Comparison of ENCODE assay signal across 27 cellular contexts in genomic region chr11:132228756-132229325, GRCh38.
DNase-seq lines count a peak whose midpoint lies in the region; ATAC-seq and TF ChIP-seq lines count a peak whose summit lies in the region.
"Had no signal": no experiment of that assay in that cellular context is flagged by ENCODE, and none has a peak within 500 bp of the region (broad histone marks: within the 10 kb centered on the region; RNA-seq: fewer than 3 reads in every experiment).

No MANE protein-coding gene starts in this region.

- peaks cover 5% of the 10 kb centered on the region for H3K27me3 Mint-ChIP-seq in GM23338 (ENCODE audit: insufficient read depth, low read depth, poor library complexity)
- H3K27me3 Mint-ChIP-seq: activated CD4-positive, alpha-beta T cell treated with anti-CD3 and anti-CD28 coated beads, Interleukin-2, amount 10 ng/mL, durations not matched to agents 24 days and 14 days; activated naive CD4-positive, alpha-beta T cell treated with anti-CD3 and anti-CD28 coated beads, Interleukin-2, amount 50 U/mL, for 24 hours; natural killer cell treated with Interleukin-12 subunit alpha and Interleukin-12 subunit beta and Interleukin-15 and Interleukin-18, amount 100 ng/mL, for 72 hours had no signal

- in situ Hi-C loops in brain microvascular endothelial cell (cut with HindIII; ENCODE audit: low pct_ligation_motif_present, low sequenced_read_pairs), result no loop called here
- in situ Hi-C loops in HAP-1 (cut with MboI; ENCODE audit: low sequenced_read_pairs), result no loop called here

- no peak overlapping the region for H3K4me3 Mint-ChIP-seq in GM23338
- H3K4me3 Mint-ChIP-seq: activated CD4-positive, alpha-beta T cell treated with anti-CD3 and anti-CD28 coated beads, Interleukin-2, amount 10 ng/mL, durations not matched to agents 24 days and 14 days; activated naive CD4-positive, alpha-beta T cell treated with anti-CD3 and anti-CD28 coated beads, Interleukin-2, amount 50 U/mL, for 24 hours; CD4-positive, CD25-positive, alpha-beta regulatory T cell; natural killer cell treated with Interleukin-12 subunit alpha and Interleukin-12 subunit beta and Interleukin-15 and Interleukin-18, amount 100 ng/mL, for 72 hours; stimulated activated effector memory CD8-positive, alpha-beta T cell treated with anti-CD3 and anti-CD28 coated beads, Interleukin-12 subunit alpha, Interleukin-12 subunit beta, amount 100 ng/mL, for 72 hours; T-helper 1 cell treated with Interleukin-12 subunit alpha and Interleukin-12 subunit beta and Interleukin-4 antibody, amounts not matched to agents 30 μg/mL and 1 μg/mL, for 36 hours had no signal

- H3K4me1 Mint-ChIP-seq in GM23338, result peaks cover 9% of the 10 kb centered on the region
- H3K4me1 Mint-ChIP-seq: activated CD4-positive, alpha-beta T cell treated with anti-CD3 and anti-CD28 coated beads, Interleukin-2, amount 10 ng/mL, durations not matched to agents 24 days and 14 days; activated naive CD4-positive, alpha-beta T cell treated with anti-CD3 and anti-CD28 coated beads, Interleukin-2, amount 50 U/mL, for 24 hours; CD4-positive, CD25-positive, alpha-beta regulatory T cell; stimulated activated effector memory CD8-positive, alpha-beta T cell treated with anti-CD3 and anti-CD28 coated beads, Interleukin-12 subunit alpha, Interleukin-12 subunit beta, amount 100 ng/mL, for 72 hours had no signal

- peaks cover 2% of the 10 kb centered on the region; the same call in 1 of the 3 replicates for H3K9me3 Mint-ChIP-seq in GM23338

- H3K4me3 ChIP-seq in GM23338 (no peak overlapping the region), brain microvascular endothelial cell (ENCODE audit: low read depth, low read length) (no peak overlapping the region), dorsolateral prefrontal cortex (no peak overlapping the region), HAP-1 (no peak overlapping the region)
- H3K4me3 ChIP-seq: left ventricle myocardium inferior, Peyer's patch, SJSA1, vagina had no signal

- H2AFZ ChIP-seq in GM23338, result no peak overlapping the region
- H2AFZ ChIP-seq: parathyroid adenoma had no signal

- ATAC-seq in GM23338 (peak; percentile 30; the same call in 1 of the 3 replicates), left colon (no peak), GM19324 (IDR thresholded peaks at IDR 0.05; ENCODE audit: low FRiP score, unreplicated experiment) (no peak)
- ATAC-seq: natural killer cell treated with Interleukin-12 subunit alpha and Interleukin-12 subunit beta and Interleukin-15 and Interleukin-18, amount 100 ng/mL, for 72 hours; stimulated activated effector memory CD8-positive, alpha-beta T cell treated with anti-CD3 and anti-CD28 coated beads, Interleukin-12 subunit alpha, Interleukin-12 subunit beta, amount 100 ng/mL, for 72 hours had no signal

- H3K27ac Mint-ChIP-seq in GM23338, result no peak overlapping the region
- H3K27ac Mint-ChIP-seq: activated CD4-positive, alpha-beta T cell treated with anti-CD3 and anti-CD28 coated beads, Interleukin-2, amount 10 ng/mL, durations not matched to agents 24 days and 14 days; activated naive CD4-positive, alpha-beta T cell treated with anti-CD3 and anti-CD28 coated beads, Interleukin-2, amount 50 U/mL, for 24 hours; CD4-positive, CD25-positive, alpha-beta regulatory T cell; natural killer cell treated with Interleukin-12 subunit alpha and Interleukin-12 subunit beta and Interleukin-15 and Interleukin-18, amount 100 ng/mL, for 72 hours; stimulated activated effector memory CD8-positive, alpha-beta T cell treated with anti-CD3 and anti-CD28 coated beads, Interleukin-12 subunit alpha, Interleukin-12 subunit beta, amount 100 ng/mL, for 72 hours; T-helper 1 cell treated with Interleukin-12 subunit alpha and Interleukin-12 subunit beta and Interleukin-4 antibody, amounts not matched to agents 30 μg/mL and 1 μg/mL, for 36 hours had no signal

- intact Hi-C loops in dorsolateral prefrontal cortex (cut with DNase I), result no loop called here
- intact Hi-C loops in left colon (cut with DNase I, micrococcal nuclease), result no loop called here

- H3K36me3 ChIP-seq in GM23338 (ENCODE audit: insufficient read depth) (no peaks in the 10 kb centered on the region), brain microvascular endothelial cell (replicated peaks) (no peaks in the 10 kb centered on the region), HAP-1 (replicated peaks) (no peaks in the 10 kb centered on the region)
- H3K36me3 ChIP-seq: left ventricle myocardium inferior, Peyer's patch, SJSA1, vagina had no signal

- no peaks in the 10 kb centered on the region for H3K36me3 Mint-ChIP-seq in GM23338 (ENCODE audit: low read depth)
- H3K36me3 Mint-ChIP-seq: activated naive CD4-positive, alpha-beta T cell treated with anti-CD3 and anti-CD28 coated beads, Interleukin-2, amount 50 U/mL, for 24 hours; CD4-positive, CD25-positive, alpha-beta regulatory T cell; natural killer cell treated with Interleukin-12 subunit alpha and Interleukin-12 subunit beta and Interleukin-15 and Interleukin-18, amount 100 ng/mL, for 72 hours; stimulated activated effector memory CD8-positive, alpha-beta T cell treated with anti-CD3 and anti-CD28 coated beads, Interleukin-12 subunit alpha, Interleukin-12 subunit beta, amount 100 ng/mL, for 72 hours had no signal

- TF ChIP-seq CTCF in GM23338 (conservative IDR thresholded peaks at IDR 0.05; ENCODE audit: low read depth in 2 of 2) (no peak), brain microvascular endothelial cell (IDR thresholded peaks at IDR 0.05; ENCODE audit: low read depth, low read length, missing control alignments) (no peak), dorsolateral prefrontal cortex (IDR thresholded peaks at IDR 0.05 in 54 of 56, conservative IDR thresholded peaks at IDR 0.05 in 2 of 56; ENCODE audit: low read depth in 1 of 56, partially characterized antibody in 56 of 56) (no peak)

- H3K9me2 ChIP-seq in GM23338 (ENCODE audit: insufficient read depth), result peaks cover 8% of the 10 kb centered on the region; the same call in 1 of the 2 replicates

- H3F3A ChIP-seq in GM23338 (replicated peaks; ENCODE audit: low read depth), result no peaks in the 10 kb centered on the region

- H3K27me3 ChIP-seq in GM23338 (ENCODE audit: insufficient read depth) (no peaks in the 10 kb centered on the region), brain microvascular endothelial cell (replicated peaks) (no peaks in the 10 kb centered on the region), dorsolateral prefrontal cortex (no peaks in the 10 kb centered on the region), HAP-1 (ENCODE audit: low read depth) (no peaks in the 10 kb centered on the region)
- H3K27me3 ChIP-seq: Peyer's patch, SJSA1, vagina had no signal

- no peak overlapping the region for H3K4me2 ChIP-seq in GM23338

- peak; percentile 51 for DNase-seq in AG08395 (ENCODE audit: low spot score)
- no peak for DNase-seq in GM23338 (ENCODE audit: low spot score)
- peak; percentile 76 for DNase-seq in brain microvascular endothelial cell
- peak; percentile 18 for DNase-seq in iris pigment epithelial cell (ENCODE audit: low read depth)
- no peak for DNase-seq in dorsolateral prefrontal cortex
- no peak for DNase-seq in left colon
- no peak for DNase-seq in HAP-1 (ENCODE audit: low spot score in 2 of 2)
- DNase-seq: ACHN; activated CD4-positive, alpha-beta T cell treated with anti-CD3 and anti-CD28 coated beads, Interleukin-2, amount 10 ng/mL, durations not matched to agents 24 days and 14 days; aorta; CD4-positive, CD25-positive, alpha-beta regulatory T cell; effector CD8-positive, alpha-beta T cell; GF-D8; left ventricle myocardium inferior; midbrain; NCI-H1105; NCI-H2029 treated with DMSO at 0.1 percent for 48 hours; NK-92 treated with Interleukin-12 subunit alpha and Interleukin-12 subunit beta, amount 100 ng/mL, for 24 hours; Peyer's patch had no signal

- 0 out of 2 replicates have a peak, but pooled peaks cover 6% of the 10 kb centered on the region for H3K4me1 ChIP-seq in GM23338 (ENCODE audit: insufficient read depth)
- no peaks in the 10 kb centered on the region for H3K4me1 ChIP-seq in HAP-1
- H3K4me1 ChIP-seq: left ventricle myocardium inferior, parathyroid adenoma, Peyer's patch, SJSA1, vagina had no signal

- no peaks in the 10 kb centered on the region for H4K20me1 ChIP-seq in GM23338 (replicated peaks; ENCODE audit: insufficient read depth)

- no peaks in the 10 kb centered on the region for H3K79me2 ChIP-seq in GM23338 (replicated peaks; ENCODE audit: insufficient read depth)
- H3K79me2 ChIP-seq: parathyroid adenoma had no signal

- H3K27ac ChIP-seq in GM23338 (ENCODE audit: low read depth) (no peak overlapping the region), brain microvascular endothelial cell (no peak overlapping the region), dorsolateral prefrontal cortex (peak overlapping the region in 1 of 59 donors; percentile 24)
- H3K27ac ChIP-seq: left ventricle myocardium inferior, parathyroid adenoma, Peyer's patch, SJSA1, vagina had no signal

- no peaks in the 10 kb centered on the region; the same call in 1 of the 2 replicates for H3K9me3 ChIP-seq in HAP-1
- H3K9me3 ChIP-seq: left ventricle myocardium inferior, Peyer's patch, SJSA1, vagina had no signal

Comparison
In these comparisons a context has a peak if more than half of its experiments do, and no peak if none do; other contexts are left out.
1. DNase-seq: peak in AG08395 (single experiment), brain microvascular endothelial cell (single experiment) and iris pigment epithelial cell (single experiment); none in GM23338 (single experiment), dorsolateral prefrontal cortex (0 of 10), left colon (0 of 2) and HAP-1 (0 of 2).